ENCODE assay signal across 1 cellular context in genomic region chr1:179588425-179589024, GRCh38.
TF ChIP-seq lines count a peak whose summit lies in the region.

No MANE protein-coding gene starts in this region.

TF ChIP-seq in IMR-90, 13 proteins besides CTCF, POLR2A, EP300 and RAD21 (continued from another document):
- TF ChIP-seq ELK1 (IDR thresholded peaks at IDR 0.05; ENCODE audit: borderline replicate concordance, low read depth, low read length) (no peak), MXI1 (IDR thresholded peaks at IDR 0.05; ENCODE audit: borderline replicate concordance, low read depth, low read length) (no peak), FOS (IDR thresholded peaks at IDR 0.05; ENCODE audit: low read depth, low read length) (no peak), MAFK (IDR thresholded peaks at IDR 0.05; ENCODE audit: low read depth, low read length) (no peak)
